Comparison of ENCODE assay signal across 20 cellular contexts in genomic region chr15:25532269-25532668, GRCh38.
"Had no signal": no experiment of that assay in that cellular context is flagged by ENCODE, and none has a peak within 500 bp of the region (broad histone marks: within the 10 kb centered on the region; RNA-seq: fewer than 3 reads in every experiment).

No MANE protein-coding gene starts in this region.

- H3K4me1 ChIP-seq: left lung, pancreas, prostate gland, transverse colon had no signal

- H3K9me3 ChIP-seq: pancreas, prostate gland, thoracic aorta had no signal

- H3K36me3 ChIP-seq: left lung, neural progenitor cell, pancreas, prostate gland, sigmoid colon, thoracic aorta, transverse colon had no signal

- DNase-seq: effector CD4-positive, alpha-beta T cell; foreskin melanocyte; left lung; mesenchymal stem cell; midbrain; occipital lobe; pancreas; sigmoid colon; stimulated activated CD4-positive, alpha-beta T cell treated with anti-CD3 and anti-CD28 coated beads, Interleukin-2, amount 100 ng/mL, for 24 hours; stimulated activated CD4-positive, alpha-beta T cell treated with anti-CD3 and anti-CD28 coated beads, Interleukin-4, amount 100 ng/mL, for 4 hours; stimulated activated naive B cell treated with anti-CD40 and anti-IgM and Interleukin-4, amounts not matched to agents 10 μg/mL and 1 μg/mL and 100 μg/mL, for 72 hours; stimulated activated naive CD8-positive, alpha-beta T cell treated with anti-CD3 and anti-CD28 coated beads, Interleukin-15, amount 100 ng/mL, for 72 hours; transverse colon had no signal

- H3K4me3 ChIP-seq: coronary artery, left lung, lung, neural progenitor cell, pancreas, prostate gland, sigmoid colon, skin epidermis, thoracic aorta, transverse colon had no signal

- H3K27me3 ChIP-seq: left lung, neural progenitor cell, pancreas, sigmoid colon, transverse colon had no signal

- ATAC-seq: left lung; natural killer cell treated with Interleukin-12 subunit alpha and Interleukin-12 subunit beta and Interleukin-15 and Interleukin-18, amount 100 ng/mL, for 72 hours; pancreas; stimulated activated naive B cell treated with anti-CD40 and anti-IgM and Interleukin-4, amounts not matched to agents 10 μg/mL and 1 μg/mL and 100 μg/mL, for 72 hours; stimulated activated naive CD8-positive, alpha-beta T cell treated with anti-CD3 and anti-CD28 coated beads, Interleukin-15, amount 100 ng/mL, for 72 hours had no signal

- H3K27ac ChIP-seq: coronary artery, left lung, neural progenitor cell, pancreas, prostate gland, skin epidermis, thoracic aorta, transverse colon had no signal
